12 cellular contexts compared by ENCODE assay signal in genomic region chr13:44236370-44236769, GRCh38.
A peak's percentile ranks its signal among the peaks of the same experiment; 100 is the strongest.
DNase-seq lines count a peak whose midpoint lies in the region; ATAC-seq and TF ChIP-seq lines count a peak whose summit lies in the region.
"Had no signal": no experiment of that assay in that cellular context is flagged by ENCODE, and none has a peak within 500 bp of the region (broad histone marks: within the 10 kb centered on the region; RNA-seq: fewer than 3 reads in every experiment).

No MANE protein-coding gene starts in this region.

- ATAC-seq in GM21717 (IDR thresholded peaks at IDR 0.05; ENCODE audit: unreplicated experiment) = no peak
- ATAC-seq: activated CD8-positive, alpha-beta T cell treated with anti-CD3 and anti-CD28 coated beads, Interleukin-2, amount 10 ng/mL, durations not matched to agents 7 days and 5 days had no signal

- no peaks in the 10 kb centered on the region for H3K36me3 ChIP-seq in adrenal gland (replicated peaks in 1 of 2)
- no peaks in the 10 kb centered on the region for H3K36me3 ChIP-seq in thyroid gland

- 14 to 63% (median 56%) methylated on average over 1 of the region's 1 CpG for WGBS in adrenal gland, 4 donors
- WGBS in thyroid gland, 2 donors = 82 to 93% methylated on average over 1 of the region's 1 CpG

- H3K27me3 ChIP-seq in adrenal gland (no peaks in the 10 kb centered on the region), thyroid gland (no peaks in the 10 kb centered on the region)

- intact Hi-C loops in adrenal gland (cut with DNase I) (no loop called here), thyroid gland (cut with DNase I) (no loop called here)

- peak in 1 of 2 donors; percentile 39 for TF ChIP-seq POLR2A in adrenal gland (IDR thresholded peaks at IDR 0.05)
- no peak for TF ChIP-seq POLR2A in thyroid gland (IDR thresholded peaks at IDR 0.05)

- no peaks in the 10 kb centered on the region for H3K9me3 Mint-ChIP-seq in nephron
- H3K9me3 Mint-ChIP-seq: activated naive CD8-positive, alpha-beta T cell treated with anti-CD3 and anti-CD28 coated beads for 36 hours; T-helper 1 cell treated with Interleukin-12 subunit alpha and Interleukin-12 subunit beta and Interleukin-4 antibody, amounts not matched to agents 30 μg/mL and 1 μg/mL, for 36 hours had no signal

- H3K27ac ChIP-seq in adrenal gland (peak overlapping the region; percentile 66 to 89 (median 80)), thyroid gland (peak overlapping the region; percentile 83 to 96 (median 93))

- peaks cover 3% of the 10 kb centered on the region for H3K27me3 Mint-ChIP-seq in nephron (ENCODE audit: low read depth)

- no peaks in the 10 kb centered on the region for H3K36me3 Mint-ChIP-seq in nephron (ENCODE audit: low read depth)
- H3K36me3 Mint-ChIP-seq: activated naive CD8-positive, alpha-beta T cell treated with anti-CD3 and anti-CD28 coated beads for 36 hours had no signal

- no peak overlapping the region for H3K4me3 Mint-ChIP-seq in nephron
- H3K4me3 Mint-ChIP-seq: activated CD8-positive, alpha-beta T cell treated with anti-CD3 and anti-CD28 coated beads, Interleukin-2, amount 10 ng/mL, durations not matched to agents 7 days and 5 days; activated naive CD8-positive, alpha-beta T cell treated with anti-CD3 and anti-CD28 coated beads for 36 hours; T-helper 1 cell treated with Interleukin-12 subunit alpha and Interleukin-12 subunit beta and Interleukin-4 antibody, amounts not matched to agents 30 μg/mL and 1 μg/mL, for 36 hours had no signal

- DNase-seq in adrenal gland (peak in 6 of 7 donors; percentile 38 to 72 (median 54)), fibroblast of peridontal ligament (ENCODE audit: extremely low read depth) (peak; percentile 81), thyroid gland (no peak), NCI-H345 (lab: John Stamatoyannopoulos, UW) (no peak), GDM1 (lab: John Stamatoyannopoulos, UW) (no peak)
- DNase-seq in activated effector memory CD4-positive, alpha-beta T cell treated with Interleukin-2 at 50 U/mL for 16 hours = no peak
- DNase-seq: activated CD8-positive, alpha-beta T cell treated with anti-CD3 and anti-CD28 coated beads, Interleukin-2, amount 10 ng/mL, durations not matched to agents 7 days and 5 days; activated naive CD8-positive, alpha-beta T cell treated with anti-CD3 and anti-CD28 coated beads for 36 hours; COR-L47 had no signal

- H3K4me1 Mint-ChIP-seq in nephron = peaks cover 56% of the 10 kb centered on the region

- H3K4me1 ChIP-seq in adrenal gland (replicated peaks in 1 of 2) = peaks cover 17 to 40% of the 10 kb centered on the region in 2 donors
- peaks cover 59 to 65% of the 10 kb centered on the region in 2 donors for H3K4me1 ChIP-seq in thyroid gland

- H3K27ac Mint-ChIP-seq in nephron = peak overlapping the region; percentile 14 to 90 (median 82)
- H3K27ac Mint-ChIP-seq: activated CD8-positive, alpha-beta T cell treated with anti-CD3 and anti-CD28 coated beads, Interleukin-2, amount 10 ng/mL, durations not matched to agents 7 days and 5 days; activated naive CD8-positive, alpha-beta T cell treated with anti-CD3 and anti-CD28 coated beads for 36 hours; T-helper 1 cell treated with Interleukin-12 subunit alpha and Interleukin-12 subunit beta and Interleukin-4 antibody, amounts not matched to agents 30 μg/mL and 1 μg/mL, for 36 hours had no signal

- TF ChIP-seq CTCF in adrenal gland (IDR thresholded peaks at IDR 0.05) = no peak
- TF ChIP-seq CTCF in nephron (IDR thresholded peaks at IDR 0.05; ENCODE audit: unreplicated experiment in 3 of 3) = no peak
- no peak for TF ChIP-seq CTCF in thyroid gland (IDR thresholded peaks at IDR 0.05)

- H3K9me3 ChIP-seq in adrenal gland (replicated peaks in 1 of 3) (no peaks in the 10 kb centered on the region), thyroid gland (no peaks in the 10 kb centered on the region)

- H3K4me3 ChIP-seq in adrenal gland = no peak overlapping the region
- H3K4me3 ChIP-seq in thyroid gland (replicated peaks in 1 of 3) = no peak overlapping the region

Comparison
In these comparisons a context has a peak if more than half of its experiments do, and no peak if none do; other contexts are left out.
1. DNase-seq: peak in adrenal gland (6 of 7) and fibroblast of peridontal ligament (single experiment); none in thyroid gland (0 of 2), NCI-H345 (single experiment), activated effector memory CD4-positive, alpha-beta T cell treated with Interleukin-2 at 50 U/mL for 16 hours (single experiment) and GDM1 (single experiment).